ENCODE assay signal across 10 cellular contexts in genomic region chr7:27961255-27961654, GRCh38.
DNase-seq lines count a peak whose midpoint lies in the region; ATAC-seq and TF ChIP-seq lines count a peak whose summit lies in the region.
"Had no signal": no experiment of that assay in that cellular context is flagged by ENCODE, and none has a peak within 500 bp of the region (broad histone marks: within the 10 kb centered on the region; RNA-seq: fewer than 3 reads in every experiment).

No MANE protein-coding gene starts in this region.

- in situ Hi-C loops in Panc1 (cut with HindIII; ENCODE audit: low pct_unique_long_range_greater_than_20kb, low sequenced_read_pairs): no loop called here

- H3K4me3 ChIP-seq in Panc1 (ENCODE audit: low read depth in 2 of 2, low read length in 2 of 2) (no peak overlapping the region), smooth muscle cell (no peak overlapping the region)
- H3K4me3 ChIP-seq: suprapubic skin had no signal

- no TSS peak for BruUV-seq in Panc1 (replicated peaks; lab: Mats Ljungman, UMichigan)

- POLR2A ChIA-PET in Panc1 (lab: Charles Lee): no interaction called here

- H3K27me3 ChIP-seq in Panc1 (ENCODE audit: control insufficient read depth, insufficient read depth, low read length) (no peaks in the 10 kb centered on the region), smooth muscle cell (ENCODE audit: low read depth) (no peaks in the 10 kb centered on the region)
- H3K27me3 ChIP-seq: suprapubic skin had no signal

- no peak overlapping the region for H3K9ac ChIP-seq in smooth muscle cell (ENCODE audit: low read depth)

- peak overlapping the region; percentile 23 for H3K4me2 ChIP-seq in smooth muscle cell

- peak; percentile 25 for DNase-seq in HCEC 1CT
- peak; percentile 7 for DNase-seq in Panc1 (ENCODE audit: low read depth, low spot score)
- DNase-seq in epidermal melanocyte (ENCODE audit: insufficient read length, low spot score): peak; percentile 40
- DNase-seq in smooth muscle cell (lab: John Stamatoyannopoulos, UW; ENCODE audit: unreplicated experiment): no peak
- DNase-seq in stimulated activated naive CD8-positive, alpha-beta T cell treated with anti-CD3 and anti-CD28 coated beads, Interleukin-15, Interleukin-2, amounts not matched to agents 100 U/mL and 50 U/mL, for 24 hours: no peak
- DNase-seq: effector memory CD8-positive, alpha-beta T cell; right cardiac atrium had no signal

- H3K27ac ChIP-seq in Panc1 (ENCODE audit: low read length) (no peak overlapping the region), smooth muscle cell (ENCODE audit: low read depth) (peak overlapping the region; percentile 75)
- H3K27ac ChIP-seq: suprapubic skin had no signal

- no peak overlapping the region for H2AFZ ChIP-seq in smooth muscle cell (ENCODE audit: low read depth)

- peaks cover 6% of the 10 kb centered on the region for H3K79me2 ChIP-seq in smooth muscle cell (ENCODE audit: low read depth)

- TF ChIP-seq CTCF in Panc1 (IDR thresholded peaks at IDR 0.05) (no peak), smooth muscle cell (IDR thresholded peaks at IDR 0.05; ENCODE audit: borderline replicate concordance, insufficient read depth, poor library complexity, severe bottlenecking) (no peak)

- peaks cover 22% of the 10 kb centered on the region for H3F3A ChIP-seq in smooth muscle cell (ENCODE audit: low read depth)

- intact Hi-C loops in Panc1 (cut with micrococcal nuclease; ENCODE audit: unreplicated experiment): no loop called here

- no peaks in the 10 kb centered on the region for H3K9me3 ChIP-seq in Panc1 (ENCODE audit: control insufficient read depth, insufficient read depth, low read depth, low read length)
- H3K9me3 ChIP-seq in smooth muscle cell (replicated peaks; ENCODE audit: low read depth): no peaks in the 10 kb centered on the region
- H3K9me3 ChIP-seq: suprapubic skin had no signal

- peak; percentile 81 for ATAC-seq in Panc1
- no peak for ATAC-seq in stimulated activated naive CD8-positive, alpha-beta T cell treated with anti-CD3 and anti-CD28 coated beads, Interleukin-15, Interleukin-2, amounts not matched to agents 100 U/mL and 50 U/mL, for 24 hours
- ATAC-seq in GM21367 (IDR thresholded peaks at IDR 0.05; ENCODE audit: unreplicated experiment): no peak
- no peak for ATAC-seq in GM18502 (IDR thresholded peaks at IDR 0.05; ENCODE audit: poor library complexity, unreplicated experiment)
- ATAC-seq: effector memory CD8-positive, alpha-beta T cell; right cardiac atrium had no signal

- no peaks in the 10 kb centered on the region for H3K36me3 ChIP-seq in Panc1 (ENCODE audit: control insufficient read depth, insufficient read depth, low read length)
- no peaks in the 10 kb centered on the region for H3K36me3 ChIP-seq in smooth muscle cell (ENCODE audit: low read depth)
- H3K36me3 ChIP-seq: suprapubic skin had no signal

- H3K4me1 ChIP-seq in Panc1 (ENCODE audit: control insufficient read depth, insufficient read depth, low read length) (no peaks in the 10 kb centered on the region), smooth muscle cell (ENCODE audit: low read depth) (peaks cover 8% of the 10 kb centered on the region)

- 29% methylated on average over 5 of the region's 5 CpGs for WGBS in smooth muscle cell (ENCODE audit: low lambda C conversion rate)

- CTCF ChIA-PET in Panc1 (lab: Charles Lee): no interaction called here

- H4K20me1 ChIP-seq in smooth muscle cell (ENCODE audit: low read depth): no peaks in the 10 kb centered on the region

Comparison
In these comparisons a context has a peak if more than half of its experiments do, and no peak if none do; other contexts are left out.
1. DNase-seq: peak in HCEC 1CT (single experiment), Panc1 (single experiment) and epidermal melanocyte (single experiment); none in smooth muscle cell (single experiment) and stimulated activated naive CD8-positive, alpha-beta T cell treated with anti-CD3 and anti-CD28 coated beads, Interleukin-15, Interleukin-2, amounts not matched to agents 100 U/mL and 50 U/mL, for 24 hours (single experiment).